1 cellular context compared by ENCODE assay signal in genomic region chr7:18020138-18020715, GRCh38.
TF ChIP-seq lines count a peak whose summit lies in the region.

No MANE protein-coding gene starts in this region.

TF ChIP-seq in endothelial cell of umbilical vein, 7 proteins besides CTCF, POLR2A, EP300 and RAD21:
- TF ChIP-seq GATA2 (IDR thresholded peaks at IDR 0.05; ENCODE audit: insufficient read depth, insufficient read length, low read depth, low read length) (no peak), JUN (IDR thresholded peaks at IDR 0.05; ENCODE audit: borderline replicate concordance, insufficient read depth, insufficient read length, low read depth) (no peak), POLR2AphosphoS5 (IDR thresholded peaks at IDR 0.05; ENCODE audit: insufficient read depth, low read depth, low read length) (no peak), MYC (IDR thresholded peaks at IDR 0.05; ENCODE audit: low read depth, low read length) (no peak), FOS (IDR thresholded peaks at IDR 0.05; ENCODE audit: borderline replicate concordance, insufficient read depth, low read length) (no peak), EZH2 (IDR thresholded peaks at IDR 0.05; ENCODE audit: borderline replicate concordance, low read depth, low read length, severe bottlenecking) (no peak), MAX (IDR thresholded peaks at IDR 0.05; ENCODE audit: insufficient read depth, insufficient read length) (no peak)
